ENCODE assay signal across 13 cellular contexts in the genomic region with DNA sequence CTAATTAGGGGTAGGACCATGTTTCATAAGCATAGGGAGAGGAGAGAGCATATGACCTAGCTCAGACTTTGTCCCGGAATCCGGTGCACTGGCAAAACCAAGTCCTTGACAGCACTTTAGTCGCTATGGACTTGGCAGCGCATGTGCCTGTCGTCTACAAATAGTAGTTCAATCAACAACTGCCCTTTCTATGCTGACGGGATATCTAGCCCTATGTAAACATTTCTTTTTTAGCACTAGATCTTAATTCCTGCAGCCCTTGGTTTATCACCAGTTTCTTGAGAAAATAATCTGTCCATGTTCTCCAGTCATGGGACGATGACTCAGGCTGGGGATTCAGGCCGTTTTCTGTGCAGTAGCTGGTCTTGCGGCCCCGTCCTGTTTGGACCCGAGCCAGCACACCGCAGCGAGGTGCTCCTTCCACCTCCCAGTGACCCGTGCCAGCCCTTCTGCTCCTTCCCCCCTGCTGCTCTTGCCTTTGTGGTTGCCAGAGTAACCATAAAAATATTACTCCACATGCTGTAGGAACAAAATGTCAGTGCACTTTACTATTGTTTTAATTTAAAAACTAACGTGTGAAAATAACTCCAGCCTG. TPM values are rescaled to one million over a fixed set of nuclear protein-coding genes. Genes with fewer than 3 reads are reported as not detected.
DNase-seq lines count a peak whose midpoint lies in the region; ATAC-seq, FAIRE-seq and TF ChIP-seq lines count a peak whose summit lies in the region.
"Had no signal": no experiment of that assay in that cellular context is flagged by ENCODE, and none has a peak within 500 bp of the region (broad histone marks: within the 10 kb centered on the region; RNA-seq: fewer than 3 reads in every experiment).

No MANE protein-coding gene starts in this region.

- ATAC-seq in aorta (ENCODE audit: low FRiP score) (peak; percentile 87), GM21825 (IDR thresholded peaks at IDR 0.05; ENCODE audit: unreplicated experiment) (no peak)

- H3K4me1 ChIP-seq in kidney (ENCODE audit: control insufficient read depth in 1 of 2, insufficient read depth in 1 of 2, low read depth in 1 of 2, low read length in 2 of 2) (no peaks in the 10 kb centered on the region), aorta (ENCODE audit: control insufficient read depth in 1 of 2, insufficient read depth in 2 of 2, low read length in 2 of 2) (peaks cover 4 to 17% of the 10 kb centered on the region in 2 donors)

- TF ChIP-seq CTCF in kidney (IDR thresholded peaks at IDR 0.05; ENCODE audit: borderline replicate concordance, extremely low read depth, insufficient read depth): no peak

- H3K27ac ChIP-seq in kidney (ENCODE audit: low read depth in 2 of 2, low read length in 2 of 2): no peak overlapping the region
- peak overlapping the region; percentile 50 to 97 for H3K27ac ChIP-seq in aorta (ENCODE audit: low read depth in 1 of 2, low read length in 2 of 2)

- H3K36me3 ChIP-seq in kidney (ENCODE audit: control insufficient read depth in 1 of 2, insufficient read depth in 2 of 2, low read length in 2 of 2): no peaks in the 10 kb centered on the region
- no peaks in the 10 kb centered on the region for H3K36me3 ChIP-seq in aorta (ENCODE audit: control insufficient read depth in 1 of 2, insufficient read depth in 2 of 2, low read length in 1 of 2)

- intact Hi-C loops in kidney (cut with DNase I) (no loop called here), aorta (cut with DNase I) (loop anchor here in 1 of 2 donors (2.0 kb wide), 2 partner anchors 18 to 32 kb away; no protein-coding TSS in a partner anchor)

- FAIRE-seq in kidney (lab: Jason Lieb, UNC) (no peak), GM19239 (lab: Jason Lieb, UNC) (no peak)
- FAIRE-seq: GM18507 had no signal

- H3K9ac ChIP-seq in kidney (ENCODE audit: low read length in 2 of 2): no peak overlapping the region

- no peaks in the 10 kb centered on the region for H3K27me3 ChIP-seq in aorta (ENCODE audit: control insufficient read depth in 1 of 2, insufficient read depth in 2 of 2, low read length in 1 of 2)

- 3 to 6% methylated on average over 15 of the region's 15 CpGs for WGBS in aorta, 2 donors

- H3K4me3 ChIP-seq in kidney (ENCODE audit: low read length in 2 of 2) (peak overlapping the region in 1 of 2 donors; percentile 39), aorta (ENCODE audit: low read length in 2 of 2) (no peak overlapping the region)

- H3K9me3 ChIP-seq in kidney (ENCODE audit: control insufficient read depth in 1 of 2, low read length in 2 of 2) (no peaks in the 10 kb centered on the region), aorta (ENCODE audit: control insufficient read depth, low read length) (no peaks in the 10 kb centered on the region)

- DNase-seq in NCI-H510A treated with DMSO at 0.1 percent for 48 hours (lab: John Stamatoyannopoulos, UW): peak; percentile 51
- no peak for DNase-seq in NCI-H510A (lab: John Stamatoyannopoulos, UW)
- peak; percentile 74 for DNase-seq in astrocyte of the hippocampus (ENCODE audit: low read depth, low spot score)
- DNase-seq in kidney: peak; percentile 88
- DNase-seq in aorta: peak; percentile 94 to 97
- DNase-seq in GM19239 (ENCODE audit: insufficient read length, low spot score): no peak
- DNase-seq in NCI-H1436 (lab: John Stamatoyannopoulos, UW): no peak
- DNase-seq: activated naive CD8-positive, alpha-beta T cell treated with anti-CD3 and anti-CD28 coated beads, Interleukin-2, amount 10 ng/mL, durations not matched to agents 7 days and 5 days; stimulated activated CD8-positive, alpha-beta memory T cell treated with anti-CD3 and anti-CD28 coated beads, Interleukin-4, amount 100 ng/mL, for 48 hours had no signal

RNA-seq across cellular contexts. Expression of a gene that starts 8.6 kb away (rescaled TPM):
- total RNA-seq in kidney: not detected
- polyA plus RNA-seq in kidney (ENCODE audit: insufficient read depth, low read depth, low replicate concordance): not detected
- total RNA-seq in aorta: not detected
- not detected for polyA plus RNA-seq in aorta
- total RNA-seq: activated naive CD8-positive, alpha-beta T cell treated with anti-CD3 and anti-CD28 coated beads, Interleukin-2, amount 10 ng/mL, durations not matched to agents 7 days and 5 days; glomerular endothelial cell; progenitor cell of endocrine pancreas had no signal

RNA-seq across cellular contexts. Expression of a gene that starts 29.1 kb away (rescaled TPM):
- total RNA-seq in kidney (0.60 TPM), aorta (100 to 1,000 TPM in 1 of 2 donors, 10 to 100 TPM in 1; 31.3 to 128 TPM)
- polyA plus RNA-seq in kidney (ENCODE audit: insufficient read depth, low read depth, low replicate concordance) (0.28 TPM), aorta (1 to 10 TPM; 2.6 to 4.0 TPM)
- total RNA-seq: activated naive CD8-positive, alpha-beta T cell treated with anti-CD3 and anti-CD28 coated beads, Interleukin-2, amount 10 ng/mL, durations not matched to agents 7 days and 5 days; glomerular endothelial cell had no signal

Comparison
In these comparisons a context has a peak if more than half of its experiments do, and no peak if none do; other contexts are left out.
1. DNase-seq: peak in NCI-H510A treated with DMSO at 0.1 percent for 48 hours (single experiment), astrocyte of the hippocampus (single experiment), kidney (single experiment) and aorta (2 of 2); none in NCI-H510A (single experiment), GM19239 (single experiment) and NCI-H1436 (single experiment).
2. H3K27ac ChIP-seq: peak in aorta (2 of 2); none in kidney (0 of 2).
3. RNA of a gene that starts 29.1 kb away (total RNA-seq): 31.3 to 128 TPM in aorta; 0.60 TPM in kidney (single experiment); every median in the first group is over 10 times any median in the second.